ENCODE assay signal across 9 cellular contexts in genomic region chr1:235642021-235642942, GRCh38. TPM values are rescaled to one million over a fixed set of nuclear protein-coding genes. Genes with fewer than 3 reads are reported as not detected.
DNase-seq lines count a peak whose midpoint lies in the region; ATAC-seq, FAIRE-seq and TF ChIP-seq lines count a peak whose summit lies in the region.
"Had no signal": no experiment of that assay in that cellular context is flagged by ENCODE, and none has a peak within 500 bp of the region (broad histone marks: within the 10 kb centered on the region; RNA-seq: fewer than 3 reads in every experiment).

No MANE protein-coding gene starts in this region.

- WGBS in aorta, 2 donors, result 53 to 71% methylated on average over 45 to 46 of the region's 46 CpGs

- peak; percentile 45 for DNase-seq in DMS53 (lab: John Stamatoyannopoulos, UW)
- DNase-seq in DMS53 treated with DMSO at 0.1 percent for 48 hours (lab: John Stamatoyannopoulos, UW; ENCODE audit: unreplicated experiment), result no peak
- DNase-seq in HTR-8/SVneo (ENCODE audit: insufficient read length, low spot score), result peak; percentile 73
- DNase-seq in SW480 (ENCODE audit: low spot score), result peak; percentile 96
- peak; percentile 68 for DNase-seq in astrocyte (ENCODE audit: low read depth)
- DNase-seq in 8988T, result no peak
- DNase-seq in aorta, result no peak

- H3K36me3 ChIP-seq in astrocyte (ENCODE audit: insufficient read depth, low read length) (no peaks in the 10 kb centered on the region), neutrophil (no peaks in the 10 kb centered on the region), aorta (ENCODE audit: control insufficient read depth in 1 of 2, insufficient read depth in 2 of 2, low read length in 1 of 2) (no peaks in the 10 kb centered on the region)

- peak overlapping the region; percentile 51 for H3K4me3 Mint-ChIP-seq in astrocyte (ENCODE audit: unreplicated experiment)

- H3K27ac ChIP-seq in astrocyte (ENCODE audit: low read depth, low read length), result no peak overlapping the region
- no peak overlapping the region for H3K27ac ChIP-seq in neutrophil
- no peak overlapping the region for H3K27ac ChIP-seq in aorta (ENCODE audit: low read depth in 1 of 2, low read length in 2 of 2)
- H3K27ac ChIP-seq: 22Rv1 had no signal

- peak overlapping the region; percentile 78 for H3K27ac Mint-ChIP-seq in astrocyte (ENCODE audit: unreplicated experiment)

- H3K4me1 ChIP-seq in astrocyte (ENCODE audit: insufficient read depth, low read length) (peaks cover 10% of the 10 kb centered on the region), neutrophil (ENCODE audit: control insufficient read depth in 1 of 2, insufficient read depth in 1 of 2, low read depth in 1 of 2, low read length in 1 of 2) (peaks cover 0 to 12% of the 10 kb centered on the region in 2 experiments), aorta (ENCODE audit: control insufficient read depth in 1 of 2, insufficient read depth in 2 of 2, low read length in 2 of 2) (no peaks in the 10 kb centered on the region)

- H3K4me3 ChIP-seq in astrocyte (ENCODE audit: insufficient read depth, low read depth, low read length) (peak overlapping the region; percentile 28), neutrophil (ENCODE audit: low read depth in 1 of 2, low read length in 1 of 2) (peak overlapping the region; percentile 15 to 35), aorta (ENCODE audit: low read length in 2 of 2) (no peak overlapping the region)

- H3K9me3 Mint-ChIP-seq in astrocyte (ENCODE audit: unreplicated experiment), result no peaks in the 10 kb centered on the region

- H3K9ac ChIP-seq in astrocyte (ENCODE audit: low read length), result peak overlapping the region; percentile 35

- H3K79me2 ChIP-seq in astrocyte (ENCODE audit: insufficient read depth, low read length), result no peaks in the 10 kb centered on the region

- peaks cover 2% of the 10 kb centered on the region for H3K36me3 Mint-ChIP-seq in astrocyte (ENCODE audit: low read depth, unreplicated experiment)

- peak overlapping the region; percentile 66 for H3K4me2 ChIP-seq in astrocyte (ENCODE audit: low read length)

- H3K9me3 ChIP-seq in astrocyte (ENCODE audit: insufficient read depth, low read depth, low read length) (no peaks in the 10 kb centered on the region), neutrophil (no peaks in the 10 kb centered on the region), aorta (ENCODE audit: control insufficient read depth, low read length) (no peaks in the 10 kb centered on the region)

- H2AFZ ChIP-seq in astrocyte (ENCODE audit: low read depth, low read length), result peak overlapping the region; percentile 60

- H3K27me3 ChIP-seq in astrocyte (ENCODE audit: insufficient read depth, low read length) (peaks cover 9% of the 10 kb centered on the region), neutrophil (peaks cover 77% of the 10 kb centered on the region), aorta (ENCODE audit: control insufficient read depth in 1 of 2, insufficient read depth in 2 of 2, low read length in 1 of 2) (no peaks in the 10 kb centered on the region)

- peaks cover 29% of the 10 kb centered on the region for H3K27me3 Mint-ChIP-seq in astrocyte (ENCODE audit: low read depth, unreplicated experiment)

- TF ChIP-seq CTCF in astrocyte (IDR thresholded peaks at IDR 0.05; ENCODE audit: insufficient read depth, low read depth, low read length) (no peak), neutrophil (IDR thresholded peaks at IDR 0.05) (no peak)

- H3K4me1 Mint-ChIP-seq in astrocyte (ENCODE audit: low read depth, unreplicated experiment), result peaks cover 17% of the 10 kb centered on the region

- peak; percentile 83 for FAIRE-seq in HTR-8/SVneo (lab: Jason Lieb, UNC)
- no peak for FAIRE-seq in astrocyte (lab: Jason Lieb, UNC)

- ATAC-seq in aorta (ENCODE audit: low FRiP score), result no peak

- no peaks in the 10 kb centered on the region for H4K20me1 ChIP-seq in astrocyte (ENCODE audit: insufficient read depth, low read length)

- intact Hi-C loops in aorta (cut with DNase I), result loop anchor here in 1 of 2 donors (10.0 kb wide), 1 partner anchor 57 kb away; no protein-coding TSS in a partner anchor

RNA-seq across cellular contexts. Expression of gene GNG4, which starts 7.3 kb away (rescaled TPM):
- 2.6 and 3.8 TPM in 2 replicates for total RNA-seq in astrocyte
- under 1 TPM; 0.55 to 0.69 TPM for total RNA-seq in aorta
- polyA plus RNA-seq in aorta, result 1 to 10 TPM in 1 of 2 donors, under 1 TPM in 1; 0.23 to 4.4 TPM

Comparison
In these comparisons a context has a peak if more than half of its experiments do, and no peak if none do; other contexts are left out.
1. DNase-seq: peak in DMS53 (single experiment), HTR-8/SVneo (single experiment), SW480 (single experiment) and astrocyte (single experiment); none in DMS53 treated with DMSO at 0.1 percent for 48 hours (single experiment), 8988T (single experiment) and aorta (0 of 2).
2. H3K4me3 ChIP-seq: peak in astrocyte (single experiment) and neutrophil (2 of 2); none in aorta (0 of 2).